8 cellular contexts compared by ENCODE assay signal in genomic region chr14:21384494-21384851, GRCh38. TPM values are rescaled to one million over a fixed set of nuclear protein-coding genes. Genes with fewer than 3 reads are reported as not detected.
DNase-seq lines count a peak whose midpoint lies in the region; ATAC-seq, FAIRE-seq and TF ChIP-seq lines count a peak whose summit lies in the region.

No MANE protein-coding gene starts in this region.

- H3K9me1 ChIP-seq in endothelial cell of umbilical vein (replicated peaks; ENCODE audit: control insufficient read depth, extremely low read depth, insufficient read depth, low read length): no peaks in the 10 kb centered on the region

- POLR2A ChIA-PET in endothelial cell of umbilical vein (lab: Charles Lee): interaction anchor here (0.5 to 1.1 kb wide), 4 partner anchors 9 to 128 kb away, joined by 3 to 5 read pairs (median 3); no protein-coding TSS in a partner anchor

- peak overlapping the region; percentile 82 for H2AFZ ChIP-seq in GM23248
- H2AFZ ChIP-seq in endothelial cell of umbilical vein (ENCODE audit: low read depth, low read length): peak overlapping the region; percentile 45

- H3K79me2 ChIP-seq in GM23248 (ENCODE audit: insufficient read depth) (peaks cover 43% of the 10 kb centered on the region), endothelial cell of umbilical vein (ENCODE audit: control insufficient read depth, insufficient read depth, low read length) (peaks cover 42% of the 10 kb centered on the region)

- H3K27me3 ChIP-seq in GM23248 (replicated peaks; ENCODE audit: insufficient read depth) (no peaks in the 10 kb centered on the region), NT2/D1 (ENCODE audit: insufficient read depth, insufficient read length) (no peaks in the 10 kb centered on the region), endothelial cell of umbilical vein (ENCODE audit: control insufficient read depth in 2 of 2, insufficient read depth in 2 of 2, low read length in 2 of 2) (no peaks in the 10 kb centered on the region), prostate gland (replicated peaks; ENCODE audit: insufficient read depth) (no peaks in the 10 kb centered on the region)

- FAIRE-seq in endothelial cell of umbilical vein (lab: Jason Lieb, UNC): no peak

- no peaks in the 10 kb centered on the region for H3K9me2 ChIP-seq in GM23248 (ENCODE audit: insufficient read depth)

- peak overlapping the region; percentile 87 for H3K4me3 ChIP-seq in GM23248
- peak overlapping the region; percentile 91 for H3K4me3 ChIP-seq in NT2/D1 (ENCODE audit: insufficient read length, low read depth)
- peak overlapping the region; percentile 20 to 68 (median 68) for H3K4me3 ChIP-seq in endothelial cell of umbilical vein (replicated peaks in 1 of 3; ENCODE audit: insufficient read depth in 1 of 3, low read depth in 1 of 3, low read length in 3 of 3)
- peak overlapping the region; percentile 51 to 76 for H3K4me3 ChIP-seq in prostate gland

- intact Hi-C loops in endothelial cell of umbilical vein (cut with micrococcal nuclease) (no loop called here), prostate gland (cut with DNase I) (loop anchor here (2.0 to 10.0 kb wide), 2 partner anchors 116 to 280 kb away; partner anchors contain the start of genes HNRNPC and TMEM253)

- in situ Hi-C loops in GM23248 (cut with MboI): no loop called here

- H3K9ac ChIP-seq in GM23248 (peak overlapping the region; percentile 97), NT2/D1 (ENCODE audit: insufficient read length, low read depth) (peak overlapping the region; percentile 88), endothelial cell of umbilical vein (replicated peaks; ENCODE audit: extremely low read depth, insufficient read depth, low read length) (peak overlapping the region; percentile 97)

- WGBS in GM23248 (ENCODE audit: low coverage in 1 of 2, low lambda C conversion rate in 2 of 2, missing lambda C conversion rate in 2 of 2), 2 experiments: 1 to 3% methylated on average over 12 of the region's 12 CpGs
- 7% methylated on average over 12 of the region's 12 CpGs for WGBS in prostate gland

- CTCF ChIA-PET in endothelial cell of umbilical vein (lab: Charles Lee): interaction anchor here (0.8 to 1.1 kb wide), 4 partner anchors 15 to 110 kb away, joined by 3 to 4 read pairs (median 3); partner anchors contain the start of genes RAB2B and TOX4

- ATAC-seq in HG02970 (IDR thresholded peaks at IDR 0.05; ENCODE audit: low FRiP score, unreplicated experiment): no peak

- TF ChIP-seq POLR2A in endothelial cell of umbilical vein (IDR thresholded peaks at IDR 0.05; ENCODE audit: low read depth, low read length) (no peak), prostate gland (IDR thresholded peaks at IDR 0.05) (no peak)

- BruUV-seq in endothelial cell of umbilical vein (replicated peaks; lab: Mats Ljungman, UMichigan): no TSS peak

- dilution Hi-C loops in endothelial cell of umbilical vein (cut with MboI; ENCODE audit: extremely low pct_ligation_motif_present, low sequenced_read_pairs): no loop called here

- H3K4me1 ChIP-seq in GM23248 (ENCODE audit: insufficient read depth) (peaks cover 29% of the 10 kb centered on the region), NT2/D1 (ENCODE audit: insufficient read depth, insufficient read length) (no peaks in the 10 kb centered on the region), endothelial cell of umbilical vein (ENCODE audit: control insufficient read depth, extremely low read depth, insufficient read depth, low read length) (peaks cover 29% of the 10 kb centered on the region), prostate gland (replicated peaks) (no peaks in the 10 kb centered on the region)

- no peak for TF ChIP-seq CTCF in endothelial cell of umbilical vein (IDR thresholded peaks at IDR 0.05; ENCODE audit: extremely low read depth in 1 of 2, insufficient read depth in 1 of 2, low read depth in 1 of 2, low read length in 2 of 2)
- no peak for TF ChIP-seq CTCF in prostate gland (IDR thresholded peaks at IDR 0.05)

- peaks cover 29% of the 10 kb centered on the region for H3F3A ChIP-seq in GM23248 (ENCODE audit: insufficient read depth)

- no peaks in the 10 kb centered on the region for H3K9me3 ChIP-seq in GM23248 (ENCODE audit: low read depth)
- H3K9me3 ChIP-seq in NT2/D1 (ENCODE audit: insufficient read depth, low read length): no peaks in the 10 kb centered on the region
- no peaks in the 10 kb centered on the region for H3K9me3 ChIP-seq in endothelial cell of umbilical vein (replicated peaks; ENCODE audit: control insufficient read depth, insufficient read depth, low read length)
- H3K9me3 ChIP-seq in prostate gland: no peaks in the 10 kb centered on the region

- H3K27ac ChIP-seq in GM23248: peak overlapping the region; percentile 94
- peak overlapping the region; percentile 86 for H3K27ac ChIP-seq in endothelial cell of umbilical vein (ENCODE audit: insufficient read depth, low read depth, low read length)
- H3K27ac ChIP-seq in prostate gland: peak overlapping the region; percentile 83 to 94

- peaks cover 24% of the 10 kb centered on the region for H3K36me3 ChIP-seq in GM23248 (ENCODE audit: low read depth)
- H3K36me3 ChIP-seq in NT2/D1 (ENCODE audit: insufficient read depth, insufficient read length, low read length): peaks cover 49% of the 10 kb centered on the region
- peaks cover 9 to 11% of the 10 kb centered on the region in 2 experiments for H3K36me3 ChIP-seq in endothelial cell of umbilical vein (ENCODE audit: control insufficient read depth in 2 of 2, extremely low read depth in 1 of 2, insufficient read depth in 2 of 2, low read length in 2 of 2)
- H3K36me3 ChIP-seq in prostate gland: no peaks in the 10 kb centered on the region

- DNase-seq in DMS79 treated with DMSO at 0.1 percent for 48 hours (lab: John Stamatoyannopoulos, UW): peak; percentile 64
- DNase-seq in DMS79 (lab: John Stamatoyannopoulos, UW): no peak
- DNase-seq in GM23248: no peak
- no peak for DNase-seq in NT2/D1 (ENCODE audit: low read depth, low spot score)
- no peak for DNase-seq in endothelial cell of umbilical vein (ENCODE audit: low read depth, low spot score)
- no peak for DNase-seq in prostate gland (ENCODE audit: low spot score)
- no peak for DNase-seq in NCI-H446 treated with DMSO at 0.1 percent for 48 hours (lab: John Stamatoyannopoulos, UW)

- H4K20me1 ChIP-seq in GM23248 (ENCODE audit: insufficient read depth): no peaks in the 10 kb centered on the region
- H4K20me1 ChIP-seq in endothelial cell of umbilical vein (replicated peaks; ENCODE audit: control insufficient read depth, extremely low read depth, insufficient read depth, low read length): no peaks in the 10 kb centered on the region

- H3K4me2 ChIP-seq in GM23248 (ENCODE audit: unreplicated experiment): peak overlapping the region; percentile 98
- H3K4me2 ChIP-seq in endothelial cell of umbilical vein (ENCODE audit: insufficient read depth, low read length): peak overlapping the region; percentile 81

TF ChIP-seq in endothelial cell of umbilical vein, 7 proteins besides CTCF, POLR2A, EP300 and RAD21:
- TF ChIP-seq GATA2 (IDR thresholded peaks at IDR 0.05; ENCODE audit: insufficient read depth, insufficient read length, low read depth, low read length): no peak
- no peak for TF ChIP-seq POLR2AphosphoS5 (IDR thresholded peaks at IDR 0.05; ENCODE audit: insufficient read depth, low read depth, low read length)
- TF ChIP-seq MAX (IDR thresholded peaks at IDR 0.05; ENCODE audit: insufficient read depth, insufficient read length): no peak
- no peak for TF ChIP-seq FOS (IDR thresholded peaks at IDR 0.05; ENCODE audit: borderline replicate concordance, insufficient read depth, low read length)
- no peak for TF ChIP-seq JUN (IDR thresholded peaks at IDR 0.05; ENCODE audit: borderline replicate concordance, insufficient read depth, insufficient read length, low read depth)
- TF ChIP-seq MYC (IDR thresholded peaks at IDR 0.05; ENCODE audit: low read depth, low read length): no peak
- TF ChIP-seq EZH2 (IDR thresholded peaks at IDR 0.05; ENCODE audit: borderline replicate concordance, low read depth, low read length, severe bottlenecking): no peak
TF ChIP-seq in endothelial cell of umbilical vein: peak in this region for 0.

RNA-seq across cellular contexts. Expression of gene SUPT16H, which starts 0.7 kb away (rescaled TPM):
- 56.9 and 61.7 TPM in 2 replicates for total RNA-seq in GM23248 (2014; rRNA removed; shearing (Covaris generic))
- polyA plus RNA-seq in GM23248 (2016; fragmentation: Nextera tagmentation; extraction: Ambion mirVana): 64.4 and 64.7 TPM in 2 replicates
- total RNA-seq in endothelial cell of umbilical vein: 94.2 and 100 TPM in 2 replicates
- polyA plus RNA-seq in endothelial cell of umbilical vein: 45.2 and 53.1 TPM in 2 replicates
- 55.8 and 57.5 TPM in 2 replicates for polyA plus RNA-seq in endothelial cell of umbilical vein (2011; cell fraction: cytosol; rRNA removed)
- 68.7 and 85.6 TPM in 2 replicates for polyA plus RNA-seq in endothelial cell of umbilical vein (2011; cell fraction: nucleus; rRNA removed)
- 60.9 and 99.4 TPM in 2 replicates for polyA plus RNA-seq in endothelial cell of umbilical vein (2012)
- polyA minus RNA-seq in endothelial cell of umbilical vein: 79.8 and 91.1 TPM in 2 replicates
- polyA minus RNA-seq in endothelial cell of umbilical vein (2011; cell fraction: cytosol; rRNA and poly(A)+ RNA removed): 74.4 TPM
- 66.5 and 81.1 TPM in 2 replicates for polyA minus RNA-seq in endothelial cell of umbilical vein (2011; cell fraction: nucleus; rRNA and poly(A)+ RNA removed)
- 10 to 100 TPM; 50.3 to 83.2 TPM for total RNA-seq in prostate gland
